In genomic region chr2:69893684-69894481, GRCh38 we compare ENCODE assay signal across 1 cellular context.
TF ChIP-seq lines count a peak whose summit lies in the region.

Gene SNRNP27 (plus strand): TSS chr2:69893956. CDS start chr2:69893985, 29 bp downstream.

TF ChIP-seq in K562, 482 proteins besides CTCF, POLR2A, EP300 and RAD21 (continued from another document and continues in another):
- TF ChIP-seq, protein P1, sequence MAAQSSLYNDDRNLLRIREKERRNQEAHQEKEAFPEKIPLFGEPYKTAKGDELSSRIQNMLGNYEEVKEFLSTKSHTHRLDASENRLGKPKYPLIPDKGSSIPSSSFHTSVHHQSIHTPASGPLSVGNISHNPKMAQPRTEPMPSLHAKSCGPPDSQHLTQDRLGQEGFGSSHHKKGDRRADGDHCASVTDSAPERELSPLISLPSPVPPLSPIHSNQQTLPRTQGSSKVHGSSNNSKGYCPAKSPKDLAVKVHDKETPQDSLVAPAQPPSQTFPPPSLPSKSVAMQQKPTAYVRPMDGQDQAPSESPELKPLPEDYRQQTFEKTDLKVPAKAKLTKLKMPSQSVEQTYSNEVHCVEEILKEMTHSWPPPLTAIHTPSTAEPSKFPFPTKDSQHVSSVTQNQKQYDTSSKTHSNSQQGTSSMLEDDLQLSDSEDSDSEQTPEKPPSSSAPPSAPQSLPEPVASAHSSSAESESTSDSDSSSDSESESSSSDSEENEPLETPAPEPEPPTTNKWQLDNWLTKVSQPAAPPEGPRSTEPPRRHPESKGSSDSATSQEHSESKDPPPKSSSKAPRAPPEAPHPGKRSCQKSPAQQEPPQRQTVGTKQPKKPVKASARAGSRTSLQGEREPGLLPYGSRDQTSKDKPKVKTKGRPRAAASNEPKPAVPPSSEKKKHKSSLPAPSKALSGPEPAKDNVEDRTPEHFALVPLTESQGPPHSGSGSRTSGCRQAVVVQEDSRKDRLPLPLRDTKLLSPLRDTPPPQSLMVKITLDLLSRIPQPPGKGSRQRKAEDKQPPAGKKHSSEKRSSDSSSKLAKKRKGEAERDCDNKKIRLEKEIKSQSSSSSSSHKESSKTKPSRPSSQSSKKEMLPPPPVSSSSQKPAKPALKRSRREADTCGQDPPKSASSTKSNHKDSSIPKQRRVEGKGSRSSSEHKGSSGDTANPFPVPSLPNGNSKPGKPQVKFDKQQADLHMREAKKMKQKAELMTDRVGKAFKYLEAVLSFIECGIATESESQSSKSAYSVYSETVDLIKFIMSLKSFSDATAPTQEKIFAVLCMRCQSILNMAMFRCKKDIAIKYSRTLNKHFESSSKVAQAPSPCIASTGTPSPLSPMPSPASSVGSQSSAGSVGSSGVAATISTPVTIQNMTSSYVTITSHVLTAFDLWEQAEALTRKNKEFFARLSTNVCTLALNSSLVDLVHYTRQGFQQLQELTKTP (IDR thresholded peaks at IDR 0.05; ENCODE audit: low read depth in 1 of 2, partially characterized antibody in 2 of 2) = peak; percentile 75
- no peak for TF ChIP-seq ZNF57 (CRISPR knock-in tag; IDR thresholded peaks at IDR 0.05)
- TF ChIP-seq NUFIP1 (IDR thresholded peaks at IDR 0.05; ENCODE audit: partially characterized antibody) = no peak
- TF ChIP-seq ZBTB40 (IDR thresholded peaks at IDR 0.05) = peak; percentile 99
- TF ChIP-seq ZBTB40 (CRISPR knock-in tag; IDR thresholded peaks at IDR 0.05) = no peak
- no peak for TF ChIP-seq ETS2 (tag; IDR thresholded peaks at IDR 0.05; ENCODE audit: borderline replicate concordance, poor library complexity, severe bottlenecking)
- TF ChIP-seq SPI1 (IDR thresholded peaks at IDR 0.05; ENCODE audit: borderline replicate concordance, low read depth, low read length) = no peak
- TF ChIP-seq ZNF644 (tag; IDR thresholded peaks at IDR 0.05; ENCODE audit: low read depth) = peak; percentile 54; the same call in 1 of the 2 replicates
- TF ChIP-seq, protein P2, sequence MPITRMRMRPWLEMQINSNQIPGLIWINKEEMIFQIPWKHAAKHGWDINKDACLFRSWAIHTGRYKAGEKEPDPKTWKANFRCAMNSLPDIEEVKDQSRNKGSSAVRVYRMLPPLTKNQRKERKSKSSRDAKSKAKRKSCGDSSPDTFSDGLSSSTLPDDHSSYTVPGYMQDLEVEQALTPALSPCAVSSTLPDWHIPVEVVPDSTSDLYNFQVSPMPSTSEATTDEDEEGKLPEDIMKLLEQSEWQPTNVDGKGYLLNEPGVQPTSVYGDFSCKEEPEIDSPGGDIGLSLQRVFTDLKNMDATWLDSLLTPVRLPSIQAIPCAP (CRISPR knock-in tag; IDR thresholded peaks at IDR 0.05; ENCODE audit: borderline replicate concordance) = no peak
- TF ChIP-seq CBX3 (IDR thresholded peaks at IDR 0.05; ENCODE audit: borderline replicate concordance in 1 of 2, low read length in 2 of 2) = peak in 1 of 2 experiments; percentile 88; a peak in 2 of 3 replicates
- TF ChIP-seq, protein P3, sequence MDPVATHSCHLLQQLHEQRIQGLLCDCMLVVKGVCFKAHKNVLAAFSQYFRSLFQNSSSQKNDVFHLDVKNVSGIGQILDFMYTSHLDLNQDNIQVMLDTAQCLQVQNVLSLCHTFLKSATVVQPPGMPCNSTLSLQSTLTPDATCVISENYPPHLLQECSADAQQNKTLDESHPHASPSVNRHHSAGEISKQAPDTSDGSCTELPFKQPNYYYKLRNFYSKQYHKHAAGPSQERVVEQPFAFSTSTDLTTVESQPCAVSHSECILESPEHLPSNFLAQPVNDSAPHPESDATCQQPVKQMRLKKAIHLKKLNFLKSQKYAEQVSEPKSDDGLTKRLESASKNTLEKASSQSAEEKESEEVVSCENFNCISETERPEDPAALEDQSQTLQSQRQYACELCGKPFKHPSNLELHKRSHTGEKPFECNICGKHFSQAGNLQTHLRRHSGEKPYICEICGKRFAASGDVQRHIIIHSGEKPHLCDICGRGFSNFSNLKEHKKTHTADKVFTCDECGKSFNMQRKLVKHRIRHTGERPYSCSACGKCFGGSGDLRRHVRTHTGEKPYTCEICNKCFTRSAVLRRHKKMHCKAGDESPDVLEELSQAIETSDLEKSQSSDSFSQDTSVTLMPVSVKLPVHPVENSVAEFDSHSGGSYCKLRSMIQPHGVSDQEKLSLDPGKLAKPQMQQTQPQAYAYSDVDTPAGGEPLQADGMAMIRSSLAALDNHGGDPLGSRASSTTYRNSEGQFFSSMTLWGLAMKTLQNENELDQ (CRISPR knock-in tag; IDR thresholded peaks at IDR 0.05; ENCODE audit: borderline replicate concordance) = no peak
- TF ChIP-seq, protein P4, sequence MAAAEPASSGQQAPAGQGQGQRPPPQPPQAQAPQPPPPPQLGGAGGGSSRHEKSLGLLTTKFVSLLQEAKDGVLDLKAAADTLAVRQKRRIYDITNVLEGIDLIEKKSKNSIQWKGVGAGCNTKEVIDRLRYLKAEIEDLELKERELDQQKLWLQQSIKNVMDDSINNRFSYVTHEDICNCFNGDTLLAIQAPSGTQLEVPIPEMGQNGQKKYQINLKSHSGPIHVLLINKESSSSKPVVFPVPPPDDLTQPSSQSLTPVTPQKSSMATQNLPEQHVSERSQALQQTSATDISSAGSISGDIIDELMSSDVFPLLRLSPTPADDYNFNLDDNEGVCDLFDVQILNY (CRISPR knock-in tag; IDR thresholded peaks at IDR 0.05) = no peak
- TF ChIP-seq ZNF311 (CRISPR knock-in tag; IDR thresholded peaks at IDR 0.05) = no peak
- no peak for TF ChIP-seq ZNF444 (CRISPR knock-in tag; IDR thresholded peaks at IDR 0.05)
- TF ChIP-seq DMBX1 (CRISPR knock-in tag; IDR thresholded peaks at IDR 0.05; ENCODE audit: borderline replicate concordance) = no peak; the same call in 1 of the 2 replicates
- TF ChIP-seq, protein P5, sequence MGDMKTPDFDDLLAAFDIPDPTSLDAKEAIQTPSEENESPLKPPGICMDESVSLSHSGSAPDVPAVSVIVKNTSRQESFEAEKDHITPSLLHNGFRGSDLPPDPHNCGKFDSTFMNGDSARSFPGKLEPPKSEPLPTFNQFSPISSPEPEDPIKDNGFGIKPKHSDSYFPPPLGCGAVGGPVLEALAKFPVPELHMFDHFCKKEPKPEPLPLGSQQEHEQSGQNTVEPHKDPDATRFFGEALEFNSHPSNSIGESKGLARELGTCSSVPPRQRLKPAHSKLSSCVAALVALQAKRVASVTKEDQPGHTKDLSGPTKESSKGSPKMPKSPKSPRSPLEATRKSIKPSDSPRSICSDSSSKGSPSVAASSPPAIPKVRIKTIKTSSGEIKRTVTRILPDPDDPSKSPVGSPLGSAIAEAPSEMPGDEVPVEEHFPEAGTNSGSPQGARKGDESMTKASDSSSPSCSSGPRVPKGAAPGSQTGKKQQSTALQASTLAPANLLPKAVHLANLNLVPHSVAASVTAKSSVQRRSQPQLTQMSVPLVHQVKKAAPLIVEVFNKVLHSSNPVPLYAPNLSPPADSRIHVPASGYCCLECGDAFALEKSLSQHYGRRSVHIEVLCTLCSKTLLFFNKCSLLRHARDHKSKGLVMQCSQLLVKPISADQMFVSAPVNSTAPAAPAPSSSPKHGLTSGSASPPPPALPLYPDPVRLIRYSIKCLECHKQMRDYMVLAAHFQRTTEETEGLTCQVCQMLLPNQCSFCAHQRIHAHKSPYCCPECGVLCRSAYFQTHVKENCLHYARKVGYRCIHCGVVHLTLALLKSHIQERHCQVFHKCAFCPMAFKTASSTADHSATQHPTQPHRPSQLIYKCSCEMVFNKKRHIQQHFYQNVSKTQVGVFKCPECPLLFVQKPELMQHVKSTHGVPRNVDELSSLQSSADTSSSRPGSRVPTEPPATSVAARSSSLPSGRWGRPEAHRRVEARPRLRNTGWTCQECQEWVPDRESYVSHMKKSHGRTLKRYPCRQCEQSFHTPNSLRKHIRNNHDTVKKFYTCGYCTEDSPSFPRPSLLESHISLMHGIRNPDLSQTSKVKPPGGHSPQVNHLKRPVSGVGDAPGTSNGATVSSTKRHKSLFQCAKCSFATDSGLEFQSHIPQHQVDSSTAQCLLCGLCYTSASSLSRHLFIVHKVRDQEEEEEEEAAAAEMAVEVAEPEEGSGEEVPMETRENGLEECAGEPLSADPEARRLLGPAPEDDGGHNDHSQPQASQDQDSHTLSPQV (IDR thresholded peaks at IDR 0.05) = 0 out of 2 replicates have a peak, but pooled peaks have one; percentile 36
- no peak for TF ChIP-seq CEBPZ (IDR thresholded peaks at IDR 0.05; ENCODE audit: borderline replicate concordance, low read depth, low read length)
- TF ChIP-seq, protein P6, sequence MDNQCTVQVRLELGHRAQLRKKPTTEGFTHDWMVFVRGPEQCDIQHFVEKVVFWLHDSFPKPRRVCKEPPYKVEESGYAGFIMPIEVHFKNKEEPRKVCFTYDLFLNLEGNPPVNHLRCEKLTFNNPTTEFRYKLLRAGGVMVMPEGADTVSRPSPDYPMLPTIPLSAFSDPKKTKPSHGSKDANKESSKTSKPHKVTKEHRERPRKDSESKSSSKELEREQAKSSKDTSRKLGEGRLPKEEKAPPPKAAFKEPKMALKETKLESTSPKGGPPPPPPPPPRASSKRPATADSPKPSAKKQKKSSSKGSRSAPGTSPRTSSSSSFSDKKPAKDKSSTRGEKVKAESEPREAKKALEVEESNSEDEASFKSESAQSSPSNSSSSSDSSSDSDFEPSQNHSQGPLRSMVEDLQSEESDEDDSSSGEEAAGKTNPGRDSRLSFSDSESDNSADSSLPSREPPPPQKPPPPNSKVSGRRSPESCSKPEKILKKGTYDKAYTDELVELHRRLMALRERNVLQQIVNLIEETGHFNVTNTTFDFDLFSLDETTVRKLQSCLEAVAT (IDR thresholded peaks at IDR 0.05) = peak; percentile 51 to 75; a peak in 3 of 4 replicates
- no peak for TF ChIP-seq GABPB2 (CRISPR knock-in tag; conservative IDR thresholded peaks at IDR 0.05)
- TF ChIP-seq ZFP30 (CRISPR knock-in tag; IDR thresholded peaks at IDR 0.05; ENCODE audit: borderline replicate concordance) = no peak
